Comparison of ENCODE assay signal across 14 cellular contexts in the genomic region with DNA sequence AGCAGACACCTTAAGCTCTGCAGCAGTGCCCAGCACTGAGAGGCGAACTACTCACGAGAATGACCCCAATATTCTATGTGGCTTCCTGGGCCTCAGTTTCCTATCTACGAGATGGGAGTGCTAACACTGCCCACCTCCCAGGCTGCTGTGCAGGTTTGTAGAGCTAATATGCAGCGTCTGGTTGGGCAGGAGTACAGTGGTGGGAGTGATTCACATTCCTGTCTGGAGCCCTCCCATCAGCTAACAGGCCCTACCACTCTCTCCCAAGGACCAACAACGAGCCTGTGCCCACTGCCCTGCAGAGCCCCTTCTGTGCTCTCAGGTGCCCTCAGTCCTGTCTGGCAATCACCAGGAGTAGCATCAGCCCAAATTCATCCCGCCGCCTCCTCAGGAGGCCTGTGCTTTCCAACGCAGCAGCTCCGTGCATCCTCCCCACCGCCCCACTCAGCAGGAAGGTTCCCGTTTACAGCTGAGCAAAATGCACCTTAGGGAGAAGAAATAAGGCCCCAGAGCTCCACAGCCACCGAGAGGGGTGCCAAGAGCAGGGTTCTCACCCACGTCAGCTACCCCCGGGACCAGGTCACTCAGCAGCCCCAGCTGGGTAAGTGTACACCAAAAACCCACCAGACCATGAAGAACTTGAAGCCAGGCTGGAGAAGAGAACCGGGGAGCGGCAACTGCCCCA. TPM values are rescaled to one million over a fixed set of nuclear protein-coding genes. Genes with fewer than 3 reads are reported as not detected.
A peak's percentile ranks its signal among the peaks of the same experiment; 100 is the strongest.
DNase-seq lines count a peak whose midpoint lies in the region; ATAC-seq, FAIRE-seq and TF ChIP-seq lines count a peak whose summit lies in the region.
"Had no signal": no experiment of that assay in that cellular context is flagged by ENCODE, and none has a peak within 500 bp of the region (broad histone marks: within the 10 kb centered on the region; RNA-seq: fewer than 3 reads in every experiment).

No MANE protein-coding gene starts in this region.

- H3K9me3 ChIP-seq in OCI-LY7 (ENCODE audit: low read length) (no peaks in the 10 kb centered on the region), H1 (ENCODE audit: insufficient read depth in 2 of 2, low read depth in 1 of 2, low read length in 1 of 2) (no peaks in the 10 kb centered on the region), testis (no peaks in the 10 kb centered on the region)
- no peaks in the 10 kb centered on the region for H3K9me3 ChIP-seq in naive thymus-derived CD4-positive, alpha-beta T cell (ENCODE audit: control insufficient read depth in 2 of 3, low read length in 3 of 3)
- H3K9me3 ChIP-seq: SJCRH30 had no signal

- H3K27me3 Mint-ChIP-seq in naive thymus-derived CD8-positive, alpha-beta T cell, result no peaks in the 10 kb centered on the region
- H3K27me3 Mint-ChIP-seq in naive thymus-derived CD4-positive, alpha-beta T cell, result no peaks in the 10 kb centered on the region

- no peak overlapping the region for H3K18ac ChIP-seq in H1 (ENCODE audit: extremely low read depth, low read length)

- no peaks in the 10 kb centered on the region for H3K23me2 ChIP-seq in H1 (ENCODE audit: low read depth, low read length)

- POLR2A ChIA-PET in OCI-LY7 (lab: Charles Lee), result interaction anchor here (0.6 kb wide), 1 partner anchor 154 kb away, joined by 4 read pairs; no protein-coding TSS in a partner anchor
- POLR2A ChIA-PET in H1 (lab: Charles Lee; ENCODE audit: partially characterized antibody), result interaction anchor here (1.5 kb wide), 1 partner anchor 8 kb away, joined by 3 read pairs; no protein-coding TSS in a partner anchor
- POLR2A ChIA-PET in naive thymus-derived CD8-positive, alpha-beta T cell (lab: Charles Lee), result interaction anchor here (0.5 to 1.0 kb wide), 4 partner anchors 19 to 1736 kb away, joined by 3 to 7 read pairs (median 4); no protein-coding TSS in a partner anchor
- POLR2A ChIA-PET in naive thymus-derived CD4-positive, alpha-beta T cell (lab: Charles Lee), result no interaction called here

- H4K91ac ChIP-seq in H1 (replicated peaks; ENCODE audit: insufficient read length, low read length), result no peak overlapping the region

- no peak for TF ChIP-seq CTCF in OCI-LY7 (conservative IDR thresholded peaks at IDR 0.05; ENCODE audit: low read length)
- no peak for TF ChIP-seq CTCF in H1 (IDR thresholded peaks at IDR 0.05; ENCODE audit: control extremely low read depth in 1 of 3, insufficient read depth in 1 of 3, low read depth in 1 of 3, low read length in 3 of 3)
- TF ChIP-seq CTCF in testis (IDR thresholded peaks at IDR 0.05), result no peak

- WGBS in H1 (ENCODE audit: extremely low coverage in 1 of 2, insufficient coverage in 1 of 2, insufficient read length in 1 of 2, insufficient replicate concordance in 2 of 2, low coverage in 1 of 2, low lambda C conversion rate in 2 of 2, missing lambda C conversion rate in 1 of 2), 2 experiments, result 89% methylated on average over 16 of the region's 16 CpGs; no CpG with 5 or more reads in 1 of the 2 experiments
- 48 to 69% methylated on average over 13 to 15 of the region's 16 CpGs for WGBS in testis, 2 donors

- no peak for DNase-seq in OCI-LY7 (ENCODE audit: low spot score)
- DNase-seq in H1 (ENCODE audit: low read depth in 1 of 2, low spot score in 2 of 2), result no peak
- peak in 1 of 10 donors; percentile 18 for DNase-seq in naive thymus-derived CD8-positive, alpha-beta T cell
- no peak for DNase-seq in testis
- DNase-seq in DMS153 (lab: John Stamatoyannopoulos, UW), result no peak
- DNase-seq in naive thymus-derived CD4-positive, alpha-beta T cell, result no peak
- DNase-seq: activated CD4-positive, CD25-positive, alpha-beta regulatory T cell treated with anti-CD3 and anti-CD28 coated beads, Interleukin-2, amount 50 U/mL, for 72 hours; activated naive CD4-positive, alpha-beta T cell treated with anti-CD3 and anti-CD28 coated beads for 36 hours; effector CD4-positive, alpha-beta T cell; NCI-H446 treated with DMSO at 0.1 percent for 48 hours; SJCRH30; stimulated activated CD8-positive, alpha-beta memory T cell treated with anti-CD3 and anti-CD28 coated beads, Interleukin-4, amount 100 ng/mL, for 48 hours had no signal

- H3K4me1 ChIP-seq in OCI-LY7 (ENCODE audit: insufficient read depth, low read length, poor library complexity, severe bottlenecking), result peaks cover 57% of the 10 kb centered on the region
- H3K4me1 ChIP-seq in H1 (replicated peaks in 1 of 4; ENCODE audit: control insufficient read depth in 3 of 4, insufficient read depth in 4 of 4, low read length in 3 of 4), result peaks cover 0 to 22% (median 13%) of the 10 kb centered on the region in 4 experiments; a peak in 6 of 7 replicates
- H3K4me1 ChIP-seq in testis, result peaks cover 90% of the 10 kb centered on the region
- H3K4me1 ChIP-seq in naive thymus-derived CD4-positive, alpha-beta T cell (ENCODE audit: control insufficient read depth in 2 of 2, insufficient read depth in 2 of 2, low read length in 2 of 2), result peaks cover 16 to 71% of the 10 kb centered on the region in 2 donors

- H3K9me2 ChIP-seq in OCI-LY7 (ENCODE audit: insufficient read depth, low read length), result no peaks in the 10 kb centered on the region

- H3K23ac ChIP-seq in H1 (ENCODE audit: insufficient read length), result no peak overlapping the region

- no peak overlapping the region for H2BK5ac ChIP-seq in H1 (ENCODE audit: low read depth, low read length)

- H3K4me2 ChIP-seq in OCI-LY7 (ENCODE audit: low read length) (peak overlapping the region; percentile 12; the same call in 1 of the 2 replicates), H1 (ENCODE audit: insufficient read depth in 1 of 2, low read depth in 2 of 2, low read length in 2 of 2) (no peak overlapping the region)

- H4K5ac ChIP-seq in H1 (ENCODE audit: insufficient read length, low read depth, low read length), result no peak overlapping the region

- H3K27me3 ChIP-seq in H1 (replicated peaks in 1 of 4; ENCODE audit: control insufficient read depth in 3 of 4, extremely low read depth in 1 of 4, insufficient read depth in 3 of 4, low read length in 3 of 4) (no peaks in the 10 kb centered on the region), testis (no peaks in the 10 kb centered on the region)
- no peaks in the 10 kb centered on the region for H3K27me3 ChIP-seq in naive thymus-derived CD4-positive, alpha-beta T cell (ENCODE audit: control insufficient read depth in 2 of 2, insufficient read depth in 2 of 2, low read length in 2 of 2)
- H3K27me3 ChIP-seq: SJCRH30 had no signal

- H2AK5ac ChIP-seq in H1 (ENCODE audit: low read depth, low read length), result no peak overlapping the region

- no peak overlapping the region for H2BK15ac ChIP-seq in H1 (ENCODE audit: low read length)

- H2BK12ac ChIP-seq in H1 (ENCODE audit: low read depth, low read length), result no peak overlapping the region

- no peak overlapping the region for H3K27ac ChIP-seq in OCI-LY7 (ENCODE audit: low read depth, low read length, poor library complexity, severe bottlenecking)
- no peak overlapping the region for H3K27ac ChIP-seq in H1 (ENCODE audit: low read depth, low read length)
- H3K27ac ChIP-seq in testis, result peak overlapping the region; percentile 69 to 88
- no peak overlapping the region for H3K27ac ChIP-seq in naive thymus-derived CD4-positive, alpha-beta T cell (ENCODE audit: low read depth, low read length)
- H3K27ac ChIP-seq: SJCRH30 had no signal

- no peak overlapping the region for H3K14ac ChIP-seq in H1 (ENCODE audit: insufficient read length)

- H2AFZ ChIP-seq in OCI-LY7 (ENCODE audit: low read length) (no peak overlapping the region), H1 (ENCODE audit: low read length) (no peak overlapping the region)

- no peak for TF ChIP-seq EP300 in H1 (IDR thresholded peaks at IDR 0.05; ENCODE audit: borderline replicate concordance in 1 of 2, low read depth in 2 of 2, low read length in 2 of 2)

- H3K36me3 ChIP-seq in OCI-LY7 (ENCODE audit: insufficient read depth, low read length), result peaks cover 6% of the 10 kb centered on the region; the same call in 1 of the 2 replicates
- H3K36me3 ChIP-seq in H1 (ENCODE audit: control insufficient read depth in 2 of 4, insufficient read depth in 4 of 4, low read length in 3 of 4), result peaks cover 0 to 3% (median 0%) of the 10 kb centered on the region in 4 experiments; a peak in 1 of 8 replicates
- no peaks in the 10 kb centered on the region for H3K36me3 ChIP-seq in testis (ENCODE audit: low read depth, missing control alignments)
- peaks cover 0 to 22% (median 0%) of the 10 kb centered on the region in 3 experiments for H3K36me3 ChIP-seq in naive thymus-derived CD4-positive, alpha-beta T cell (ENCODE audit: control insufficient read depth in 2 of 3, insufficient read depth in 3 of 3, low read length in 3 of 3)

- H2BK20ac ChIP-seq in H1 (ENCODE audit: low read length), result no peak overlapping the region

- no TSS peak for BruUV-seq in OCI-LY7 (replicated peaks; lab: Mats Ljungman, UMichigan)

- no peak overlapping the region for H2BK120ac ChIP-seq in H1 (replicated peaks; ENCODE audit: low read depth, low read length)

- H3K27ac Mint-ChIP-seq in naive thymus-derived CD8-positive, alpha-beta T cell, result peak overlapping the region in 8 of 10 donors; percentile 31 to 84 (median 66)
- no peak overlapping the region for H3K27ac Mint-ChIP-seq in naive thymus-derived CD4-positive, alpha-beta T cell
- H3K27ac Mint-ChIP-seq: activated naive CD4-positive, alpha-beta T cell treated with anti-CD3 and anti-CD28 coated beads for 36 hours had no signal

- H3K9ac ChIP-seq in H1 (replicated peaks in 1 of 4; ENCODE audit: extremely low read depth in 1 of 4, low read depth in 3 of 4, low read length in 3 of 4), result no peak overlapping the region

- H3K4me1 Mint-ChIP-seq in naive thymus-derived CD8-positive, alpha-beta T cell, result peaks cover 50 to 94% (median 83%) of the 10 kb centered on the region in 4 donors
- peaks cover 60 to 95% (median 82%) of the 10 kb centered on the region in 7 donors for H3K4me1 Mint-ChIP-seq in naive thymus-derived CD4-positive, alpha-beta T cell

- H3K4ac ChIP-seq in H1 (replicated peaks; ENCODE audit: insufficient read length, low read depth, low read length), result no peak overlapping the region

- 0 out of 2 replicates have a peak overlapping the region, but pooled peaks have one; percentile 12 for H4K8ac ChIP-seq in H1 (ENCODE audit: extremely low read depth, insufficient read depth, low read length)

- H3K56ac ChIP-seq in H1 (replicated peaks; ENCODE audit: insufficient read length, low read depth, low read length), result no peak overlapping the region

- no peak for FAIRE-seq in H1 (lab: Jason Lieb, UNC)
- FAIRE-seq: H54 had no signal

- TF ChIP-seq POLR2A in H1 (IDR thresholded peaks at IDR 0.05; ENCODE audit: control extremely low read depth in 1 of 2, low read depth in 2 of 2, low read length in 2 of 2), result no peak
- TF ChIP-seq POLR2A in testis (IDR thresholded peaks at IDR 0.05), result no peak

- ATAC-seq in naive thymus-derived CD8-positive, alpha-beta T cell, result no peak
- ATAC-seq in naive thymus-derived CD4-positive, alpha-beta T cell, result no peak
- ATAC-seq in HG03097 (IDR thresholded peaks at IDR 0.05; ENCODE audit: low FRiP score, unreplicated experiment), result no peak

- peaks cover 34% of the 10 kb centered on the region for H3K79me1 ChIP-seq in H1 (ENCODE audit: low read depth, low read length)

- peaks cover 86% of the 10 kb centered on the region for H3K79me2 ChIP-seq in OCI-LY7 (ENCODE audit: insufficient read depth, low read depth, low read length)
- H3K79me2 ChIP-seq in H1 (ENCODE audit: control insufficient read depth in 1 of 2, insufficient read depth in 2 of 2, low read length in 2 of 2), result peaks cover 4 to 91% of the 10 kb centered on the region in 2 experiments; a peak in 3 of 4 replicates

- CTCF ChIA-PET in OCI-LY7 (lab: Charles Lee; ENCODE audit: unreplicated experiment), result no interaction called here
- CTCF ChIA-PET in H1 (lab: Charles Lee; ENCODE audit: partially characterized antibody), result interaction anchor here (0.9 to 2.8 kb wide), 8 partner anchors 8 to 60 kb away, joined by 3 to 12 read pairs (median 5); partner anchors contain the start of gene TTC9B
- CTCF ChIA-PET in naive thymus-derived CD4-positive, alpha-beta T cell (lab: Charles Lee), result no interaction called here

- H3K4me3 ChIP-seq in OCI-LY7 (ENCODE audit: low read depth, low read length, poor library complexity, severe bottlenecking), result no peak overlapping the region
- no peak overlapping the region for H3K4me3 ChIP-seq in H1 (ENCODE audit: extremely low read depth in 1 of 4, insufficient read depth in 2 of 4, low read depth in 3 of 4, low read length in 4 of 4)
- H3K4me3 ChIP-seq in testis, result peak overlapping the region in 1 of 2 donors; percentile 1
- H3K4me3 ChIP-seq in naive thymus-derived CD4-positive, alpha-beta T cell (ENCODE audit: low read length), result no peak overlapping the region
- H3K4me3 ChIP-seq: SJCRH30 had no signal

- no peaks in the 10 kb centered on the region for H3K9me3 Mint-ChIP-seq in naive thymus-derived CD8-positive, alpha-beta T cell
- H3K9me3 Mint-ChIP-seq in naive thymus-derived CD4-positive, alpha-beta T cell, result peaks cover 0 to 3% (median 0%) of the 10 kb centered on the region in 11 donors
- H3K9me3 Mint-ChIP-seq: activated naive CD4-positive, alpha-beta T cell treated with anti-CD3 and anti-CD28 coated beads for 36 hours had no signal

- peak overlapping the region in 4 of 10 donors; percentile 2 to 37 (median 35) for H3K4me3 Mint-ChIP-seq in naive thymus-derived CD8-positive, alpha-beta T cell
- peak overlapping the region in 3 of 10 donors; percentile 26 to 49 (median 26) for H3K4me3 Mint-ChIP-seq in naive thymus-derived CD4-positive, alpha-beta T cell
- H3K4me3 Mint-ChIP-seq: activated naive CD4-positive, alpha-beta T cell treated with anti-CD3 and anti-CD28 coated beads for 36 hours had no signal

- H3K36me3 Mint-ChIP-seq in naive thymus-derived CD8-positive, alpha-beta T cell, result peaks cover 0 to 7% (median 0%) of the 10 kb centered on the region in 3 donors
- H3K36me3 Mint-ChIP-seq in naive thymus-derived CD4-positive, alpha-beta T cell, result peaks cover 0 to 11% (median 0%) of the 10 kb centered on the region in 5 donors

- TF ChIP-seq RAD21 in H1 (IDR thresholded peaks at IDR 0.05 in 1 of 2, conservative IDR thresholded peaks at IDR 0.05 in 1 of 2; ENCODE audit: low read depth in 2 of 2, low read length in 2 of 2), result no peak

- H4K20me1 ChIP-seq in OCI-LY7 (ENCODE audit: insufficient read depth, low read length) (no peaks in the 10 kb centered on the region), H1 (replicated peaks in 1 of 2; ENCODE audit: control insufficient read depth in 1 of 2, insufficient read depth in 2 of 2, low read length in 2 of 2) (peaks cover 7 to 17% of the 10 kb centered on the region in 2 experiments)

- intact Hi-C loops in OCI-LY7 (cut with micrococcal nuclease; ENCODE audit: unreplicated experiment) (no loop called here), testis (cut with DNase I; ENCODE audit: low total_unique reads) (no loop called here)
- intact Hi-C loops in naive thymus-derived CD4-positive, alpha-beta T cell (cut with micrococcal nuclease), result no loop called here

RNA-seq across cellular contexts. Expression of gene AKT2, which starts 6.6 kb away (rescaled TPM):
- 97.8 and 116 TPM in 2 replicates for total RNA-seq in OCI-LY7 (2014; rRNA removed; shearing (Covaris generic))
- total RNA-seq in OCI-LY7 (2022) (192 and 197 TPM in 2 replicates), testis (100 to 1,000 TPM; 195 to 229 TPM)
- 137 and 151 TPM in 2 replicates for total RNA-seq in H1 (2021; fragmentation: NEBNext Ultra II Directional; extraction: Animal tissue kit (Norgen Biotek cat#: 25700))
- polyA plus RNA-seq in H1 (2011; rRNA removed) (183 and 252 TPM in 2 replicates), testis (ENCODE audit: insufficient read depth, low read depth, low replicate concordance) (154 TPM)
- polyA plus RNA-seq in H1 (2011; cell fraction: cytosol; rRNA removed), result 155 TPM
- polyA plus RNA-seq in H1 (2011; cell fraction: nucleus; rRNA removed), result 441 TPM
- polyA plus RNA-seq in H1 (2012, experiment 1 of 2), result 88.9 to 168 TPM (median 110 TPM) in 4 replicates
- polyA plus RNA-seq in H1 (2012, experiment 2 of 2), result 68.5 TPM
- polyA plus RNA-seq in H1 (2013, experiment 1 of 2), result 95.7 TPM
- polyA plus RNA-seq in H1 (2013, experiment 2 of 2), result 92.0 TPM
- 126 and 143 TPM in 2 replicates for polyA minus RNA-seq in H1 (2011; rRNA and poly(A)+ RNA removed)
- 85.3 TPM for polyA minus RNA-seq in H1 (2011; cell fraction: cytosol; rRNA and poly(A)+ RNA removed)
- polyA minus RNA-seq in H1 (2011; cell fraction: nucleus; rRNA and poly(A)+ RNA removed), result 82.5 TPM
- total RNA-seq in naive thymus-derived CD8-positive, alpha-beta T cell, result 100 to 1,000 TPM; 202 to 210 TPM
- 10 to 100 TPM; 21.5 to 26.9 (median 22.9) TPM for polyA plus RNA-seq in naive thymus-derived CD8-positive, alpha-beta T cell
- total RNA-seq in naive thymus-derived CD4-positive, alpha-beta T cell, result 100 to 1,000 TPM; 149 to 220 (median 183) TPM
- 10 to 100 TPM; 22.5 to 38.4 TPM for polyA plus RNA-seq in naive thymus-derived CD4-positive, alpha-beta T cell

RNA-seq across cellular contexts. Expression of gene CCNP, which starts 52.0 kb away (rescaled TPM):
- total RNA-seq in OCI-LY7 (2014; rRNA removed; shearing (Covaris generic)), result 0.54 and 0.59 TPM in 2 replicates
- 0.48 and 0.61 TPM in 2 replicates for total RNA-seq in OCI-LY7 (2022)
- 0.63 and 1.9 TPM in 2 replicates for total RNA-seq in H1 (2021; fragmentation: NEBNext Ultra II Directional; extraction: Animal tissue kit (Norgen Biotek cat#: 25700))
- 2.1 and 4.6 TPM in 2 replicates for polyA plus RNA-seq in H1 (2011; rRNA removed)
- 2.6 TPM for polyA plus RNA-seq in H1 (2011; cell fraction: cytosol; rRNA removed)
- polyA plus RNA-seq in H1 (2011; cell fraction: nucleus; rRNA removed), result 3.3 TPM
- polyA plus RNA-seq in H1 (2012, experiment 1 of 2), result 1.2 to 2.1 TPM (median 1.7 TPM) in 4 replicates
- 1.0 TPM for polyA plus RNA-seq in H1 (2012, experiment 2 of 2)
- 0.87 TPM for polyA plus RNA-seq in H1 (2013, experiment 1 of 2)
- 0.81 TPM for polyA plus RNA-seq in H1 (2013, experiment 2 of 2)
- polyA minus RNA-seq in H1 (2011; rRNA and poly(A)+ RNA removed), result 0.28 and 0.66 TPM in 2 replicates
- 2.8 TPM for polyA minus RNA-seq in H1 (2011; cell fraction: cytosol; rRNA and poly(A)+ RNA removed)
- polyA minus RNA-seq in H1 (2011; cell fraction: nucleus; rRNA and poly(A)+ RNA removed), result 1.2 TPM
- 1 to 10 TPM; 2.3 to 2.6 TPM for total RNA-seq in naive thymus-derived CD8-positive, alpha-beta T cell
- under 1 TPM in 1 of 3 donors, not detected in 2; 0.14 TPM for polyA plus RNA-seq in naive thymus-derived CD8-positive, alpha-beta T cell
- total RNA-seq in testis, result 1 to 10 TPM; 1.2 to 2.3 TPM
- 0.74 TPM for polyA plus RNA-seq in testis (ENCODE audit: insufficient read depth, low read depth, low replicate concordance)
- 1 to 10 TPM in 4 of 5 experiments, under 1 TPM in 1; 0.29 to 2.5 (median 1.5) TPM for total RNA-seq in naive thymus-derived CD4-positive, alpha-beta T cell
- not detected for polyA plus RNA-seq in naive thymus-derived CD4-positive, alpha-beta T cell
- total RNA-seq: activated naive CD4-positive, alpha-beta T cell treated with anti-CD3 and anti-CD28 coated beads for 36 hours; SJCRH30 had no signal

Comparison
In these comparisons a context has a peak if more than half of its experiments do, and no peak if none do; other contexts are left out.
1. H3K27ac ChIP-seq: peak in testis (2 of 2); none in OCI-LY7 (single experiment), H1 (single experiment) and naive thymus-derived CD4-positive, alpha-beta T cell (single experiment).
2. H3K27ac Mint-ChIP-seq: peak in naive thymus-derived CD8-positive, alpha-beta T cell (8 of 10); none in naive thymus-derived CD4-positive, alpha-beta T cell (0 of 9).